21 cellular contexts compared by ENCODE assay signal in the genomic region with DNA sequence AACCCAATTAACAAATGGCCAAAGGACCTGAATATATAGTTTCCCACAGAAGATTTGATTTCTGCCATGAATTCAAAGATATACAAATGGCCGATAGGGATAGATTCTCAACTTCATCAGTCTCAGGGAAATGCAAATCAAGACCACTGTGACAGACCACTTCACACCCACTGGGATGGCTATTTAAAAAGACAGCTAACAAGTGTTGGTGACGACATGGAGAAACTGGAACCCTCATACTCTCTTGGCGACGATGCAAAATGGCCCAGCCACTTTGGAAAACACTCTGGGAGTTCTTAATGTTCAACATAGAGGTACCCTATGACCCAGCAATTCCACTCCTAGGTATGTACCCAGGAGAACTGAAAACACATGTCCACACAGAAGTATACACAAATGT. TPM values are rescaled to one million over a fixed set of nuclear protein-coding genes. Genes with fewer than 3 reads are reported as not detected.
DNase-seq lines count a peak whose midpoint lies in the region; ATAC-seq and TF ChIP-seq lines count a peak whose summit lies in the region.
"Had no signal": no experiment of that assay in that cellular context is flagged by ENCODE, and none has a peak within 500 bp of the region (broad histone marks: within the 10 kb centered on the region; RNA-seq: fewer than 3 reads in every experiment).

No MANE protein-coding gene starts in this region.

- H3K4me1 Mint-ChIP-seq in endothelial cell (ENCODE audit: unreplicated experiment) (no peaks in the 10 kb centered on the region), Caco-2 (ENCODE audit: low read depth, unreplicated experiment) (no peaks in the 10 kb centered on the region)
- no peaks in the 10 kb centered on the region for H3K4me1 Mint-ChIP-seq in stimulated activated effector memory CD8-positive, alpha-beta T cell treated with anti-CD3 and anti-CD28 coated beads, Interleukin-12 subunit alpha, Interleukin-12 subunit beta, amount 100 ng/mL, for 72 hours
- H3K4me1 Mint-ChIP-seq: CD14-positive monocyte; CD4-positive, CD25-positive, alpha-beta regulatory T cell; CD8-positive, alpha-beta memory T cell had no signal

- TSS peak; percentile 60 for BruUV-seq in Panc1 (replicated peaks; lab: Mats Ljungman, UMichigan)
- BruUV-seq in Caco-2 (replicated peaks; lab: Mats Ljungman, UMichigan) = no TSS peak

- H3K27ac ChIP-seq in Panc1 (ENCODE audit: low read length) = no peak overlapping the region
- H3K27ac ChIP-seq: BLaER1 had no signal

- H3K36me3 ChIP-seq in Panc1 (ENCODE audit: control insufficient read depth, insufficient read depth, low read length) (no peaks in the 10 kb centered on the region), Caco-2 (ENCODE audit: control insufficient read depth, insufficient read depth, low read length) (no peaks in the 10 kb centered on the region)
- H3K36me3 ChIP-seq: BE2C had no signal

- DNase-seq in Panc1 (ENCODE audit: low read depth, low spot score) (no peak), endothelial cell (ENCODE audit: low spot score) (no peak), Caco-2 (no peak), SIG-M5 treated with dmso at 0.1 percent for 504 hours (lab: John Stamatoyannopoulos, UW; ENCODE audit: unreplicated experiment) (no peak)
- no peak for DNase-seq in stimulated activated effector memory CD8-positive, alpha-beta T cell treated with anti-CD3 and anti-CD28 coated beads, Interleukin-12 subunit alpha, Interleukin-12 subunit beta, amount 100 ng/mL, for 72 hours (ENCODE audit: low spot score in 2 of 2)
- DNase-seq: 8988T; ACHN; BE2C; C1 segment of cervical spinal cord; Calu3; CD4-positive, CD25-positive, alpha-beta regulatory T cell; CD8-positive, alpha-beta memory T cell; COR-L47; DND-41; EL; GDM1 had no signal

- H3K4me3 ChIP-seq in Panc1 (ENCODE audit: low read depth in 2 of 2, low read length in 2 of 2) (no peak overlapping the region), Caco-2 (ENCODE audit: low read depth, low read length) (no peak overlapping the region)
- H3K4me3 ChIP-seq: BLaER1, GM12878 had no signal

- H3K4me1 ChIP-seq in Panc1 (ENCODE audit: control insufficient read depth, insufficient read depth, low read length) = no peaks in the 10 kb centered on the region
- H3K4me1 ChIP-seq in Caco-2 = no peaks in the 10 kb centered on the region
- H3K4me1 ChIP-seq: BE2C had no signal

- POLR2A ChIA-PET in Panc1 (lab: Charles Lee) = no interaction called here
- POLR2A ChIA-PET in Caco-2 (lab: Charles Lee) = no interaction called here

- in situ Hi-C loops in Panc1 (cut with HindIII; ENCODE audit: low pct_unique_long_range_greater_than_20kb, low sequenced_read_pairs) = no loop called here

- no peak for ATAC-seq in Panc1
- no peak for ATAC-seq in stimulated activated effector memory CD8-positive, alpha-beta T cell treated with anti-CD3 and anti-CD28 coated beads, Interleukin-12 subunit alpha, Interleukin-12 subunit beta, amount 100 ng/mL, for 72 hours
- no peak for ATAC-seq in HG03025 (IDR thresholded peaks at IDR 0.05; ENCODE audit: low FRiP score, unreplicated experiment)
- ATAC-seq: GM12878 had no signal

- H3K27me3 ChIP-seq in Panc1 (ENCODE audit: control insufficient read depth, insufficient read depth, low read length) = no peaks in the 10 kb centered on the region
- no peaks in the 10 kb centered on the region for H3K27me3 ChIP-seq in Caco-2 (replicated peaks; ENCODE audit: control insufficient read depth, insufficient read depth, low read length)
- H3K27me3 ChIP-seq: BE2C, BLaER1 had no signal

- H3K36me3 Mint-ChIP-seq in endothelial cell (ENCODE audit: low read depth, unreplicated experiment) (peaks cover 25% of the 10 kb centered on the region), Caco-2 (ENCODE audit: insufficient read depth, unreplicated experiment) (peaks cover 15% of the 10 kb centered on the region)
- peaks cover 44% of the 10 kb centered on the region for H3K36me3 Mint-ChIP-seq in stimulated activated effector memory CD8-positive, alpha-beta T cell treated with anti-CD3 and anti-CD28 coated beads, Interleukin-12 subunit alpha, Interleukin-12 subunit beta, amount 100 ng/mL, for 72 hours

- CTCF ChIA-PET in Panc1 (lab: Charles Lee) (no interaction called here), Caco-2 (lab: Charles Lee) (interaction anchor here (1.5 kb wide), 1 partner anchor 19 kb away, joined by 3 read pairs; no protein-coding TSS in a partner anchor)

- H3K9me3 Mint-ChIP-seq in endothelial cell (ENCODE audit: unreplicated experiment) = no peaks in the 10 kb centered on the region
- H3K9me3 Mint-ChIP-seq in stimulated activated effector memory CD8-positive, alpha-beta T cell treated with anti-CD3 and anti-CD28 coated beads, Interleukin-12 subunit alpha, Interleukin-12 subunit beta, amount 100 ng/mL, for 72 hours = no peaks in the 10 kb centered on the region
- no peaks in the 10 kb centered on the region for H3K9me3 Mint-ChIP-seq in Caco-2 (ENCODE audit: unreplicated experiment)
- H3K9me3 Mint-ChIP-seq: CD14-positive monocyte; CD4-positive, alpha-beta memory T cell; CD4-positive, CD25-positive, alpha-beta regulatory T cell; CD8-positive, alpha-beta memory T cell had no signal

- no peak overlapping the region for H3K27ac Mint-ChIP-seq in endothelial cell (ENCODE audit: unreplicated experiment)
- peak overlapping the region; percentile 11 for H3K27ac Mint-ChIP-seq in stimulated activated effector memory CD8-positive, alpha-beta T cell treated with anti-CD3 and anti-CD28 coated beads, Interleukin-12 subunit alpha, Interleukin-12 subunit beta, amount 100 ng/mL, for 72 hours
- H3K27ac Mint-ChIP-seq in Caco-2 (ENCODE audit: unreplicated experiment) = no peak overlapping the region
- H3K27ac Mint-ChIP-seq: CD14-positive monocyte; CD4-positive, CD25-positive, alpha-beta regulatory T cell had no signal

- TF ChIP-seq CTCF in Panc1 (IDR thresholded peaks at IDR 0.05) (no peak), endothelial cell (IDR thresholded peaks at IDR 0.05; ENCODE audit: unreplicated experiment) (no peak), Caco-2 (IDR thresholded peaks at IDR 0.05; ENCODE audit: insufficient read depth in 1 of 2, low read depth in 1 of 2, low read length in 1 of 2, severe bottlenecking in 1 of 2, unreplicated experiment in 1 of 2) (no peak)

- intact Hi-C loops in Panc1 (cut with micrococcal nuclease; ENCODE audit: unreplicated experiment) (no loop called here), Caco-2 (cut with micrococcal nuclease; ENCODE audit: unreplicated experiment) (no loop called here)

- H3K9me3 ChIP-seq in Panc1 (ENCODE audit: control insufficient read depth, insufficient read depth, low read depth, low read length) (no peaks in the 10 kb centered on the region), Caco-2 (no peaks in the 10 kb centered on the region)
- H3K9me3 ChIP-seq: BE2C, BLaER1 had no signal

- peak overlapping the region; percentile 31 for H3K4me3 Mint-ChIP-seq in endothelial cell (ENCODE audit: unreplicated experiment)
- H3K4me3 Mint-ChIP-seq in stimulated activated effector memory CD8-positive, alpha-beta T cell treated with anti-CD3 and anti-CD28 coated beads, Interleukin-12 subunit alpha, Interleukin-12 subunit beta, amount 100 ng/mL, for 72 hours = no peak overlapping the region
- no peak overlapping the region for H3K4me3 Mint-ChIP-seq in Caco-2 (ENCODE audit: unreplicated experiment)
- H3K4me3 Mint-ChIP-seq: CD14-positive monocyte; CD4-positive, alpha-beta memory T cell; CD4-positive, CD25-positive, alpha-beta regulatory T cell had no signal

- peaks cover 13% of the 10 kb centered on the region for H3K27me3 Mint-ChIP-seq in endothelial cell (ENCODE audit: unreplicated experiment)
- no peaks in the 10 kb centered on the region for H3K27me3 Mint-ChIP-seq in Caco-2 (ENCODE audit: insufficient read depth, unreplicated experiment)
- H3K27me3 Mint-ChIP-seq: CD4-positive, alpha-beta memory T cell; CD4-positive, CD25-positive, alpha-beta regulatory T cell; CD8-positive, alpha-beta memory T cell had no signal

RNA-seq across cellular contexts. Expression of a gene that starts 17.4 kb away (rescaled TPM):
- total RNA-seq in Panc1 (2021; ENCODE audit: unreplicated experiment) = 10.8 TPM
- 12.1 TPM for polyA plus RNA-seq in Panc1 (2012; ENCODE audit: insufficient read length)
- not detected for total RNA-seq in endothelial cell (ENCODE audit: unreplicated experiment)
- total RNA-seq in Caco-2 (2022) = 1.9 and 2.2 TPM in 2 replicates
- total RNA-seq: Calu3; CD4-positive, alpha-beta memory T cell; CD4-positive, CD25-positive, alpha-beta regulatory T cell; CD8-positive, alpha-beta memory T cell had no signal
- polyA plus RNA-seq: CD14-positive monocyte; CD4-positive, alpha-beta memory T cell; CD4-positive, CD25-positive, alpha-beta regulatory T cell; CD8-positive, alpha-beta memory T cell had no signal

RNA-seq across cellular contexts. Expression of a gene that starts 22.5 kb away (rescaled TPM):
- total RNA-seq in Panc1 (2021; ENCODE audit: unreplicated experiment) (51.8 TPM), endothelial cell (ENCODE audit: unreplicated experiment) (11.8 TPM), Caco-2 (2022) (12.0 and 13.4 TPM in 2 replicates)
- 52.6 TPM for polyA plus RNA-seq in Panc1 (2012; ENCODE audit: insufficient read length)

RNA-seq across cellular contexts. Expression of a gene that starts 33.6 kb away (rescaled TPM):
- total RNA-seq in Panc1 (2021; ENCODE audit: unreplicated experiment) (105 TPM), endothelial cell (ENCODE audit: unreplicated experiment) (12.2 TPM), Caco-2 (2022) (63.3 and 73.7 TPM in 2 replicates)
- 58.1 TPM for polyA plus RNA-seq in Panc1 (2012; ENCODE audit: insufficient read length)
- polyA plus RNA-seq: CD4-positive, alpha-beta memory T cell had no signal

RNA-seq across cellular contexts. Expression of a gene that starts 34.9 kb away (rescaled TPM):
- total RNA-seq in Panc1 (2021; ENCODE audit: unreplicated experiment) = 67.9 TPM
- 76.9 TPM for polyA plus RNA-seq in Panc1 (2012; ENCODE audit: insufficient read length)
- total RNA-seq in endothelial cell (ENCODE audit: unreplicated experiment) = 50.8 TPM
- total RNA-seq in Caco-2 (2022) = 23.3 and 27.9 TPM in 2 replicates
